ENCODE assay signal across 29 cellular contexts in the genomic region with DNA sequence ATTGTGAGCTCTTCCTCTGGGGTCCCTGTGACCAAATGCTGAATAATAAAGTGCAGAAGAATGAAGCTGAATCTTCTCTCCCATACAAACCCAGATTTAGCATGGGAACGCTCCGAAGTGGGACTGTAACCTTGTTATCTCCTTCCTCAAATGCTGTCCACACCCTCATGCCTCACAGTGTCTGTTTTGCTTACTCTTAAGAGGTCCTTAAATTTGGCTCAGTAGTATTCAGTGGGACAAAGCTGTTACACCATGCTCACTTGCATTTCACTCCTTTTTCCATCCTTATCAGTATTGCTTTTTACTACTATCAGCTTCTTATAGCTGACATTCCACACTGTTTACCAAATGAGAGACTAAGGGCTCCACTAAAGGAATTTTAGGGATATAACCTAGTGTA.
"Had no signal": no experiment of that assay in that cellular context is flagged by ENCODE, and none has a peak within 500 bp of the region (broad histone marks: within the 10 kb centered on the region; RNA-seq: fewer than 3 reads in every experiment).

No MANE protein-coding gene starts in this region.

- FAIRE-seq: TTC549, urothelium cell line had no signal

- H3K4me1 Mint-ChIP-seq: activated B cell treated with CpG ODN at 0.5 μM for 24 hours; activated CD4-positive, alpha-beta T cell treated with anti-CD3 and anti-CD28 coated beads for 36 hours; activated CD8-positive, alpha-beta memory T cell treated with anti-CD3 and anti-CD28 coated beads, Interleukin-2, amount 10 ng/mL, durations not matched to agents 7 days and 5 days; central memory CD8-positive, alpha-beta T cell; naive B cell; stimulated activated effector memory CD8-positive, alpha-beta T cell treated with anti-CD3 and anti-CD28 coated beads, Interleukin-12 subunit alpha, Interleukin-12 subunit beta, amount 100 ng/mL, for 72 hours had no signal

- ATAC-seq: activated CD4-positive, alpha-beta T cell treated with anti-CD3 and anti-CD28 coated beads for 36 hours; activated CD8-positive, alpha-beta memory T cell treated with anti-CD3 and anti-CD28 coated beads, Interleukin-2, amount 10 ng/mL, durations not matched to agents 7 days and 5 days; activated CD8-positive, alpha-beta T cell treated with anti-CD3 and anti-CD28 coated beads, Interleukin-2, amount 10 ng/mL, durations not matched to agents 7 days and 5 days; activated naive CD4-positive, alpha-beta T cell treated with anti-CD3 and anti-CD28 coated beads, Interleukin-2, amount 50 U/mL, for 72 hours; activated T-cell treated with anti-CD3 and anti-CD28 coated beads, Interleukin-2, amount 50 U/mL, for 72 hours; left lung; sciatic nerve; stimulated activated effector memory CD8-positive, alpha-beta T cell treated with anti-CD3 and anti-CD28 coated beads, Interleukin-12 subunit alpha, Interleukin-12 subunit beta, amount 100 ng/mL, for 72 hours had no signal

- H3K4me3 ChIP-seq: breast epithelium, left lung, skin epidermis, thoracic aorta had no signal

- H3K27ac ChIP-seq: breast epithelium, left lung, neutrophil, skin epidermis, thoracic aorta had no signal

- DNase-seq: activated B cell treated with CpG ODN at 0.5 μM for 24 hours; activated CD4-positive, alpha-beta T cell treated with anti-CD3 and anti-CD28 coated beads for 36 hours; activated CD8-positive, alpha-beta memory T cell treated with anti-CD3 and anti-CD28 coated beads, Interleukin-2, amount 10 ng/mL, durations not matched to agents 7 days and 5 days; activated CD8-positive, alpha-beta T cell treated with anti-CD3 and anti-CD28 coated beads, Interleukin-2, amount 10 ng/mL, durations not matched to agents 7 days and 5 days; activated naive CD4-positive, alpha-beta T cell; activated T-cell treated with anti-CD3 and anti-CD28 coated beads for 4 hours; activated T-cell treated with anti-CD3 and anti-CD28 coated beads, Interleukin-2, amount 50 U/mL, for 72 hours; dermis blood vessel endothelial cell; effector CD4-positive, alpha-beta T cell; head of caudate nucleus; hippocampal formation; left lung; naive B cell; nephron progenitor cell; stimulated activated CD4-positive, alpha-beta T cell treated with anti-CD3 and anti-CD28 coated beads, Interleukin-12 subunit alpha, Interleukin-12 subunit beta, amount 100 ng/mL, for 4 hours; stimulated activated CD4-positive, alpha-beta T cell treated with anti-CD3 and anti-CD28 coated beads, Interleukin-4, amount 100 ng/mL, for 24 hours; trophoblast cell had no signal

- H3K9me3 ChIP-seq: breast epithelium, left lung, neutrophil, thoracic aorta had no signal

- H3K9me3 Mint-ChIP-seq: activated B cell treated with CpG ODN at 0.5 μM for 24 hours; activated naive CD4-positive, alpha-beta T cell treated with anti-CD3 and anti-CD28 coated beads, Interleukin-2, amount 50 U/mL, for 72 hours; activated T-cell treated with anti-CD3 and anti-CD28 coated beads, Interleukin-2, amount 50 U/mL, for 72 hours; central memory CD8-positive, alpha-beta T cell; mesothelial cell of epicardium; naive B cell; nephron progenitor cell; stimulated activated effector memory CD8-positive, alpha-beta T cell treated with anti-CD3 and anti-CD28 coated beads, Interleukin-12 subunit alpha, Interleukin-12 subunit beta, amount 100 ng/mL, for 72 hours; stimulated activated naive CD8-positive, alpha-beta T cell treated with anti-CD3 and anti-CD28 coated beads, Interleukin-15, Interleukin-2, amounts not matched to agents 100 ng/mL and 50 ng/mL, for 24 hours had no signal

- H3K4me1 ChIP-seq: breast epithelium, left lung had no signal

- H3K4me3 Mint-ChIP-seq: activated B cell treated with CpG ODN at 0.5 μM for 24 hours; activated CD4-positive, alpha-beta T cell treated with anti-CD3 and anti-CD28 coated beads for 36 hours; activated CD8-positive, alpha-beta memory T cell treated with anti-CD3 and anti-CD28 coated beads, Interleukin-2, amount 10 ng/mL, durations not matched to agents 7 days and 5 days; activated CD8-positive, alpha-beta T cell treated with anti-CD3 and anti-CD28 coated beads, Interleukin-2, amount 10 ng/mL, durations not matched to agents 7 days and 5 days; activated T-cell treated with anti-CD3 and anti-CD28 coated beads, Interleukin-2, amount 50 U/mL, for 72 hours; central memory CD8-positive, alpha-beta T cell; mesothelial cell of epicardium; naive B cell; nephron progenitor cell; stimulated activated effector memory CD8-positive, alpha-beta T cell treated with anti-CD3 and anti-CD28 coated beads, Interleukin-12 subunit alpha, Interleukin-12 subunit beta, amount 100 ng/mL, for 72 hours; stimulated activated naive CD8-positive, alpha-beta T cell treated with anti-CD3 and anti-CD28 coated beads, Interleukin-15, Interleukin-2, amounts not matched to agents 100 ng/mL and 50 ng/mL, for 24 hours had no signal

- H3K36me3 ChIP-seq: breast epithelium, left lung, neutrophil, thoracic aorta had no signal

- H3K27me3 ChIP-seq: breast epithelium, left lung had no signal

- H3K27ac Mint-ChIP-seq: activated B cell treated with CpG ODN at 0.5 μM for 24 hours; activated CD4-positive, alpha-beta T cell treated with anti-CD3 and anti-CD28 coated beads for 36 hours; activated CD8-positive, alpha-beta memory T cell treated with anti-CD3 and anti-CD28 coated beads, Interleukin-2, amount 10 ng/mL, durations not matched to agents 7 days and 5 days; activated CD8-positive, alpha-beta T cell treated with anti-CD3 and anti-CD28 coated beads, Interleukin-2, amount 10 ng/mL, durations not matched to agents 7 days and 5 days; activated naive CD4-positive, alpha-beta T cell treated with anti-CD3 and anti-CD28 coated beads, Interleukin-2, amount 50 U/mL, for 72 hours; activated T-cell treated with anti-CD3 and anti-CD28 coated beads, Interleukin-2, amount 50 U/mL, for 72 hours; mesothelial cell of epicardium; naive B cell; nephron progenitor cell; stimulated activated effector memory CD8-positive, alpha-beta T cell treated with anti-CD3 and anti-CD28 coated beads, Interleukin-12 subunit alpha, Interleukin-12 subunit beta, amount 100 ng/mL, for 72 hours; stimulated activated naive CD8-positive, alpha-beta T cell treated with anti-CD3 and anti-CD28 coated beads, Interleukin-15, Interleukin-2, amounts not matched to agents 100 ng/mL and 50 ng/mL, for 24 hours had no signal

- H3K36me3 Mint-ChIP-seq: activated CD8-positive, alpha-beta memory T cell treated with anti-CD3 and anti-CD28 coated beads, Interleukin-2, amount 10 ng/mL, durations not matched to agents 7 days and 5 days; activated naive CD4-positive, alpha-beta T cell treated with anti-CD3 and anti-CD28 coated beads, Interleukin-2, amount 50 U/mL, for 72 hours; mesothelial cell of epicardium; naive B cell; stimulated activated effector memory CD8-positive, alpha-beta T cell treated with anti-CD3 and anti-CD28 coated beads, Interleukin-12 subunit alpha, Interleukin-12 subunit beta, amount 100 ng/mL, for 72 hours had no signal
